ENCODE assay signal across 9 cellular contexts in the genomic region with DNA sequence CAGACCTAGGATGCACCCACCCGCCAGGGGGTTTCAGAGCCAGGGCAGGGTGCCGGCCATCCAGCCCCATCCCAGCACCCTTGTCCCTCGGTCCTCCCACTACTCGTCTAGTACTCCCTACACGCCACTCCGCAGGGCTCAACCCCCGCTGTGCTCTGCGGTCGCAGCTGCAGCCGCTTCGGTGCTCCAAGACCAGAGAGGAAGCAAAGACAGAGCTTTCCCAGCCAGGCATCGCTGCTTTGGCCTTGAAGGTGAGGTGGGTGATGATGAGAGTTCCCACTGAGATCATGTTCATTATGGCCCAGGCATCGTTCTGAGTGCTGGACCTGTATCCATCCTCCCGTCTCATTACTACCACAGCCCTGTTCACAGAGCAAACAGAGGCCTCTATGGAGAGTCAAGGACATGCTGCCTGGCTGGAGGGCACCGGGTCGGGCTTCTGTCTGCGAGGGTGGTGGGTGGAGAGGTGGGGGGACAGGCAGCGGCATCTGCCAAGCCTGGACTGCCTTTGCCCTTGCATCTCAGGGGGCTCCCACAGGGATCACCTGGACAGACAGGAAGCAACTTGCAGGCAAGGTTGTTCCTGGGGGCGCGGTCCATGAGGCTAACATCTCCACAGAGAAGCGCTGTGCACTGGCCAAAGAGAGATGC.
DNase-seq lines count a peak whose midpoint lies in the region; ATAC-seq and TF ChIP-seq lines count a peak whose summit lies in the region.
"Had no signal": no experiment of that assay in that cellular context is flagged by ENCODE, and none has a peak within 500 bp of the region (broad histone marks: within the 10 kb centered on the region; RNA-seq: fewer than 3 reads in every experiment).

No MANE protein-coding gene starts in this region.

- H3K36me3 Mint-ChIP-seq in activated CD4-positive, alpha-beta T cell treated with anti-CD3 and anti-CD28 coated beads, Interleukin-2, amount 10 ng/mL, durations not matched to agents 24 days and 14 days (ENCODE audit: low read depth) = peaks cover 8% of the 10 kb centered on the region
- H3K36me3 Mint-ChIP-seq in glutamatergic neuron (ENCODE audit: unreplicated experiment) = peaks cover 8% of the 10 kb centered on the region

- DNase-seq in activated CD4-positive, alpha-beta T cell treated with anti-CD3 and anti-CD28 coated beads, Interleukin-2, amount 10 ng/mL, durations not matched to agents 24 days and 14 days = peak; percentile 65
- DNase-seq in activated CD4-positive, alpha-beta T cell treated with anti-CD3 and anti-CD28 coated beads, Interleukin-2, amount 50 U/mL, for 1 hour = no peak
- no peak for DNase-seq in RWPE1 (ENCODE audit: low spot score)
- DNase-seq in glutamatergic neuron = no peak
- no peak for DNase-seq in stimulated activated naive CD8-positive, alpha-beta T cell treated with anti-CD3 and anti-CD28 coated beads, Interleukin-15, amount 100 ng/mL, for 72 hours
- no peak for DNase-seq in AML-193 (lab: John Stamatoyannopoulos, UW)
- DNase-seq in anterior cingulate cortex (lab: John Stamatoyannopoulos, UW) = no peak
- DNase-seq: NK-92 treated with Interleukin-12 subunit alpha and Interleukin-12 subunit beta, amount 100 ng/mL, for 24 hours had no signal

- intact Hi-C loops in activated CD4-positive, alpha-beta T cell treated with anti-CD3 and anti-CD28 coated beads, Interleukin-2, amount 10 ng/mL, durations not matched to agents 24 days and 14 days (cut with micrococcal nuclease) = loop anchor here (2.0 kb wide), 1 partner anchor 95 kb away; no protein-coding TSS in a partner anchor

- H3K27ac Mint-ChIP-seq in activated CD4-positive, alpha-beta T cell treated with anti-CD3 and anti-CD28 coated beads, Interleukin-2, amount 10 ng/mL, durations not matched to agents 24 days and 14 days = peak overlapping the region; percentile 23
- H3K27ac Mint-ChIP-seq in glutamatergic neuron (ENCODE audit: unreplicated experiment) = no peak overlapping the region
- H3K27ac Mint-ChIP-seq in stimulated activated naive CD8-positive, alpha-beta T cell treated with anti-CD3 and anti-CD28 coated beads, Interleukin-15, amount 100 ng/mL, for 72 hours = peak overlapping the region in 1 of 2 donors; percentile 97

- H3K27ac ChIP-seq in RWPE1 = peak overlapping the region; percentile 80

- H3K4me3 Mint-ChIP-seq in activated CD4-positive, alpha-beta T cell treated with anti-CD3 and anti-CD28 coated beads, Interleukin-2, amount 10 ng/mL, durations not matched to agents 24 days and 14 days = peak overlapping the region; percentile 87
- peak overlapping the region; percentile 52 for H3K4me3 Mint-ChIP-seq in glutamatergic neuron (ENCODE audit: unreplicated experiment)
- H3K4me3 Mint-ChIP-seq in stimulated activated naive CD8-positive, alpha-beta T cell treated with anti-CD3 and anti-CD28 coated beads, Interleukin-15, amount 100 ng/mL, for 72 hours = peak overlapping the region; percentile 91 to 96

- ATAC-seq in stimulated activated naive CD8-positive, alpha-beta T cell treated with anti-CD3 and anti-CD28 coated beads, Interleukin-15, amount 100 ng/mL, for 72 hours = no peak
- no peak for ATAC-seq in GM18498 (IDR thresholded peaks at IDR 0.05; ENCODE audit: unreplicated experiment)

- H3K9me3 Mint-ChIP-seq in activated CD4-positive, alpha-beta T cell treated with anti-CD3 and anti-CD28 coated beads, Interleukin-2, amount 10 ng/mL, durations not matched to agents 24 days and 14 days = no peaks in the 10 kb centered on the region
- peaks cover 10% of the 10 kb centered on the region for H3K9me3 Mint-ChIP-seq in glutamatergic neuron (ENCODE audit: unreplicated experiment)
- peaks cover 9 to 22% of the 10 kb centered on the region in 2 donors for H3K9me3 Mint-ChIP-seq in stimulated activated naive CD8-positive, alpha-beta T cell treated with anti-CD3 and anti-CD28 coated beads, Interleukin-15, amount 100 ng/mL, for 72 hours

- H3K4me1 Mint-ChIP-seq in activated CD4-positive, alpha-beta T cell treated with anti-CD3 and anti-CD28 coated beads, Interleukin-2, amount 10 ng/mL, durations not matched to agents 24 days and 14 days = peaks cover 34% of the 10 kb centered on the region
- peaks cover 12% of the 10 kb centered on the region for H3K4me1 Mint-ChIP-seq in glutamatergic neuron (ENCODE audit: low read depth, unreplicated experiment)
- peaks cover 61% of the 10 kb centered on the region for H3K4me1 Mint-ChIP-seq in stimulated activated naive CD8-positive, alpha-beta T cell treated with anti-CD3 and anti-CD28 coated beads, Interleukin-15, amount 100 ng/mL, for 72 hours

- H3K27me3 Mint-ChIP-seq in activated CD4-positive, alpha-beta T cell treated with anti-CD3 and anti-CD28 coated beads, Interleukin-2, amount 10 ng/mL, durations not matched to agents 24 days and 14 days = no peaks in the 10 kb centered on the region
- H3K27me3 Mint-ChIP-seq in glutamatergic neuron (ENCODE audit: unreplicated experiment) = peaks cover 3% of the 10 kb centered on the region
- no peaks in the 10 kb centered on the region for H3K27me3 Mint-ChIP-seq in stimulated activated naive CD8-positive, alpha-beta T cell treated with anti-CD3 and anti-CD28 coated beads, Interleukin-15, amount 100 ng/mL, for 72 hours

- CTCF ChIA-PET in RWPE1 (lab: Yijun Ruan, JAX) = no interaction called here

- no peak for TF ChIP-seq CTCF in RWPE1 (conservative IDR thresholded peaks at IDR 0.05; ENCODE audit: low read depth)
- no peak for TF ChIP-seq CTCF in glutamatergic neuron (IDR thresholded peaks at IDR 0.05; ENCODE audit: partially characterized antibody, unreplicated experiment)

- POLR2A ChIA-PET in RWPE1 (lab: Yijun Ruan, JAX; ENCODE audit: low non-redundant PET) = no interaction called here
